Comparison of ENCODE assay signal across 8 cellular contexts in genomic region chr3:136195258-136196063, GRCh38. TPM values are rescaled to one million over a fixed set of nuclear protein-coding genes. Genes with fewer than 3 reads are reported as not detected.
DNase-seq lines count a peak whose midpoint lies in the region; ATAC-seq, FAIRE-seq and TF ChIP-seq lines count a peak whose summit lies in the region.

No MANE protein-coding gene starts in this region.

- H3K4me1 ChIP-seq in ascending aorta = peaks cover 3 to 28% of the 10 kb centered on the region in 2 donors
- peaks cover 29% of the 10 kb centered on the region for H3K4me1 ChIP-seq in hepatocyte (ENCODE audit: insufficient read depth)

- peak overlapping the region; percentile 52 for H2AFZ ChIP-seq in hepatocyte

- H3K9me3 ChIP-seq in ascending aorta (no peaks in the 10 kb centered on the region), hepatocyte (ENCODE audit: low read depth) (no peaks in the 10 kb centered on the region)

- under 1% methylated on average over 53 of the region's 103 CpGs for WGBS in hepatocyte (ENCODE audit: low lambda C conversion rate, missing lambda C conversion rate)

- H3K4me3 ChIP-seq in Jurkat, Clone E6-1 (ENCODE audit: low read length) = peak overlapping the region; percentile 78
- peak overlapping the region; percentile 69 to 93 for H3K4me3 ChIP-seq in ascending aorta
- H3K4me3 ChIP-seq in hepatocyte = peak overlapping the region; percentile 53

- no peak for TF ChIP-seq CTCF in ascending aorta (IDR thresholded peaks at IDR 0.05)
- TF ChIP-seq CTCF in hepatocyte (IDR thresholded peaks at IDR 0.05; ENCODE audit: poor library complexity) = no peak

- no peaks in the 10 kb centered on the region for H3K9me2 ChIP-seq in hepatocyte (replicated peaks; ENCODE audit: insufficient read depth)

- FAIRE-seq in GM19239 (lab: Jason Lieb, UNC) = no peak

- intact Hi-C loops in ascending aorta (cut with DNase I) = loop anchor here (1.0 to 10.0 kb wide), 7 partner anchors 53 to 819 kb away; partner anchors contain the start of genes NCK1, PCCB, PPP2R3A and STAG1

- peak overlapping the region; percentile 99 to 100 for H3K27ac ChIP-seq in ascending aorta
- H3K27ac ChIP-seq in hepatocyte = peak overlapping the region; percentile 99

- H3K36me3 ChIP-seq in ascending aorta (no peaks in the 10 kb centered on the region), hepatocyte (replicated peaks; ENCODE audit: insufficient read depth, low read depth) (no peaks in the 10 kb centered on the region)

- peak; percentile 47 for ATAC-seq in GM21528 (IDR thresholded peaks at IDR 0.05; ENCODE audit: low FRiP score, unreplicated experiment)

- H3K27me3 ChIP-seq in ascending aorta (no peaks in the 10 kb centered on the region), hepatocyte (no peaks in the 10 kb centered on the region)

- peaks cover 60% of the 10 kb centered on the region for H3K79me2 ChIP-seq in hepatocyte

- H3K4me2 ChIP-seq in hepatocyte = peak overlapping the region; percentile 84

- H4K20me1 ChIP-seq in hepatocyte (ENCODE audit: insufficient read depth, poor library complexity, severe bottlenecking) = peaks cover 51% of the 10 kb centered on the region

- peak; percentile 78 for DNase-seq in GDM1 (lab: John Stamatoyannopoulos, UW)
- peak; percentile 62 for DNase-seq in Jurkat, Clone E6-1 (ENCODE audit: low read depth, low spot score)
- DNase-seq in SK-N-DZ (ENCODE audit: low spot score) = peak; percentile 72
- DNase-seq in ascending aorta (ENCODE audit: low spot score in 2 of 2) = peak; percentile 32 to 89
- peak; percentile 73 for DNase-seq in hepatocyte (ENCODE audit: low spot score)
- DNase-seq in retina = peak; percentile 86
- DNase-seq in GM19239 (ENCODE audit: insufficient read length, low spot score) = no peak

RNA-seq across cellular contexts. Expression of gene MSL2, which starts 0.7 kb away (rescaled TPM):
- 36.5 TPM for polyA plus RNA-seq in Jurkat, Clone E6-1 (2012; ENCODE audit: insufficient read depth, insufficient read length)
- polyA plus RNA-seq in SK-N-DZ (2014; cell fraction: cytosol; rRNA removed) = 6.7 and 8.1 TPM in 2 replicates
- polyA plus RNA-seq in SK-N-DZ (2014; cell fraction: nucleus; rRNA removed) = 11.7 and 18.0 TPM in 2 replicates
- total RNA-seq in ascending aorta (16.5 TPM), hepatocyte (14.2 and 20.2 TPM in 2 replicates)
- polyA plus RNA-seq in hepatocyte = 3.4 and 4.5 TPM in 2 replicates

RNA-seq across cellular contexts. Expression of gene PCCB, which starts 54.7 kb away (rescaled TPM):
- 202 TPM for polyA plus RNA-seq in Jurkat, Clone E6-1 (2012; ENCODE audit: insufficient read depth, insufficient read length)
- 37.4 and 44.1 TPM in 2 replicates for polyA plus RNA-seq in SK-N-DZ (2014; cell fraction: cytosol; rRNA removed)
- polyA plus RNA-seq in SK-N-DZ (2014; cell fraction: nucleus; rRNA removed) = 27.1 and 29.6 TPM in 2 replicates
- total RNA-seq in ascending aorta (114 TPM), hepatocyte (51.0 and 52.7 TPM in 2 replicates)
- polyA plus RNA-seq in hepatocyte = 32.0 and 34.1 TPM in 2 replicates
